Comparison of ENCODE assay signal across 1 cellular context in the genomic region with DNA sequence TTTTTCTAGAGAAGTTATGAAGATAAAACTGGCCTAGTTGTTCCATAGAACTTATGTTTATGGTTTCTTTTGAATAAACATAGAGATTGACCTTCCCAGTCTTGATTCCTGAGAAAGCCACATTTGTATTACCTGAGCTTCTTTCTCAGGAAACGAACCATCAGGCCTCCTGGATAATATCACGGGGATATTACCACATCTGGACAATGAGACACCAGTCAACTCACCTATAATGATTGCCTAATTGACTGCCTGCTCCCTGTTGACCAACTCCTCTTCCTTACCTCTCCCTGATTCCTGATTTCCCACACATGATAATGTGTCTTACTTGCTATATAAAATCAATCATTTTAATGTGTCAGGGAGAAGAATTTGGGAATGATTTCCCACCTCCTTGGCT.
TF ChIP-seq lines count a peak whose summit lies in the region.

No MANE protein-coding gene starts in this region.

TF ChIP-seq in GM12878, 131 proteins besides CTCF, POLR2A, EP300 and RAD21 (continued from another document):
- TF ChIP-seq CUX1 (IDR thresholded peaks at IDR 0.05; ENCODE audit: insufficient replicate concordance, low read depth, low read length) = no peak
